Comparison of ENCODE assay signal across 30 cellular contexts in genomic region chr7:130322615-130323014, GRCh38. TPM values are rescaled to one million over a fixed set of nuclear protein-coding genes. Genes with fewer than 3 reads are reported as not detected.
DNase-seq lines count a peak whose midpoint lies in the region; ATAC-seq and TF ChIP-seq lines count a peak whose summit lies in the region.
"Had no signal": no experiment of that assay in that cellular context is flagged by ENCODE, and none has a peak within 500 bp of the region (broad histone marks: within the 10 kb centered on the region; RNA-seq: fewer than 3 reads in every experiment).

No MANE protein-coding gene starts in this region.

- TF ChIP-seq CTCF in RWPE2 (IDR thresholded peaks at IDR 0.05; ENCODE audit: poor library complexity, severe bottlenecking) (no peak), thyroid gland (IDR thresholded peaks at IDR 0.05) (no peak)

- WGBS in thyroid gland, 2 donors = 89 to 94% methylated on average over 7 of the region's 7 CpGs

- no peaks in the 10 kb centered on the region for H3K27me3 ChIP-seq in RWPE2 (ENCODE audit: insufficient read depth, poor library complexity, severe bottlenecking)
- H3K27me3 ChIP-seq in thyroid gland = no peaks in the 10 kb centered on the region
- H3K27me3 ChIP-seq: left lung, Peyer's patch had no signal

- no peaks in the 10 kb centered on the region for H3K9me3 ChIP-seq in RWPE2 (ENCODE audit: severe bottlenecking)
- no peaks in the 10 kb centered on the region for H3K9me3 ChIP-seq in thyroid gland
- H3K9me3 ChIP-seq: A549, left lung, Peyer's patch had no signal

- ATAC-seq in RWPE2 (ENCODE audit: low read depth) (0 out of 3 replicates have a peak, but pooled peaks have one; percentile 23), HG02759 (IDR thresholded peaks at IDR 0.05; ENCODE audit: unreplicated experiment) (no peak)
- ATAC-seq: A549, left lung had no signal

- H3K4me3 ChIP-seq in RWPE2 (ENCODE audit: severe bottlenecking) = no peak overlapping the region
- no peak overlapping the region for H3K4me3 ChIP-seq in thyroid gland (replicated peaks in 1 of 3)
- H3K4me3 ChIP-seq: A549, left lung, Peyer's patch had no signal

- H3K27ac ChIP-seq in RWPE2 (ENCODE audit: poor library complexity, severe bottlenecking) (no peak overlapping the region), thyroid gland (no peak overlapping the region)
- H3K27ac ChIP-seq: A549, left lung, Peyer's patch had no signal

- H3K4me1 ChIP-seq in RWPE2 (ENCODE audit: insufficient read depth, poor library complexity, severe bottlenecking) (no peaks in the 10 kb centered on the region), thyroid gland (no peaks in the 10 kb centered on the region)
- H3K4me1 ChIP-seq: A549, left lung, Peyer's patch had no signal

- intact Hi-C loops in thyroid gland (cut with DNase I) = no loop called here

- no peak for TF ChIP-seq POLR2A in thyroid gland (IDR thresholded peaks at IDR 0.05)

- DNase-seq in NCI-H748 (lab: John Stamatoyannopoulos, UW; ENCODE audit: unreplicated experiment) (peak; percentile 50), NCI-H748 treated with DMSO at 0.1 percent for 48 hours (lab: John Stamatoyannopoulos, UW) (no peak), RWPE2 (ENCODE audit: low spot score) (no peak), islet precursor cell (peak; percentile 92), NK-92 (lab: John Stamatoyannopoulos, UW; ENCODE audit: unreplicated experiment) (no peak), iPS-NIHi7 (ENCODE audit: extremely low spot score) (no peak), thyroid gland (no peak)
- DNase-seq: activated CD4-positive, alpha-beta T cell treated with anti-CD3 and anti-CD28 coated beads, Interleukin-2, amount 10 ng/mL, durations not matched to agents 24 days and 14 days; activated CD8-positive, alpha-beta memory T cell treated with anti-CD3 and anti-CD28 coated beads for 24 hours; activated T-cell treated with anti-CD3 and anti-CD28 coated beads for 4 hours; amygdala; Calu3; glutamatergic neuron; H9; KG1; left lung; MM.1S; NCI-H1436; NCI-H2107; NCI-H510A; Peyer's patch; right cardiac atrium; stimulated activated CD4-positive, alpha-beta T cell treated with anti-CD3 and anti-CD28 coated beads, Interleukin-1b, Interleukin-23, amount 100 ng/mL, for 48 hours; stimulated activated naive CD4-positive, alpha-beta T cell treated with Interleukin-2 at 50 U/mL for 16 hours; T1000 had no signal

- H3K36me3 ChIP-seq in RWPE2 (ENCODE audit: low read depth) = peaks cover 55% of the 10 kb centered on the region
- no peaks in the 10 kb centered on the region for H3K36me3 ChIP-seq in thyroid gland
- H3K36me3 ChIP-seq: left lung, Peyer's patch had no signal

RNA-seq across cellular contexts. Expression of gene CPA5, which starts 22.0 kb away (rescaled TPM):
- total RNA-seq in thyroid gland = not detected
- total RNA-seq: Calu3, endothelial cell of umbilical vein, H9, left lung, Peyer's patch, right cardiac atrium, SK-MEL-5, temporal lobe had no signal

RNA-seq across cellular contexts. Expression of gene CPA4, which starts 29.7 kb away (rescaled TPM):
- not detected for total RNA-seq in thyroid gland
- total RNA-seq: activated CD4-positive, alpha-beta T cell treated with anti-CD3 and anti-CD28 coated beads, Interleukin-2, amount 10 ng/mL, durations not matched to agents 24 days and 14 days; Calu3; endothelial cell of umbilical vein; H9; Peyer's patch; temporal lobe had no signal

RNA-seq across cellular contexts. Expression of gene CPA2, which starts 56.0 kb away (rescaled TPM):
- total RNA-seq in thyroid gland = not detected
- total RNA-seq: Calu3, endothelial cell of umbilical vein, H9, left lung, SK-MEL-5, temporal lobe had no signal

RNA-seq across cellular contexts. Expression of gene CPA1, which starts 57.7 kb away (rescaled TPM):
- total RNA-seq in thyroid gland = 1 to 10 TPM in 1 of 4 donors, not detected in 3; 1.3 TPM
- total RNA-seq: activated CD4-positive, alpha-beta T cell treated with anti-CD3 and anti-CD28 coated beads, Interleukin-2, amount 10 ng/mL, durations not matched to agents 24 days and 14 days; Calu3; endothelial cell of umbilical vein; H9; Peyer's patch; SK-MEL-5; temporal lobe had no signal

Comparison
In these comparisons a context has a peak if more than half of its experiments do, and no peak if none do; other contexts are left out.
1. DNase-seq: peak in NCI-H748 (single experiment) and islet precursor cell (single experiment); none in NCI-H748 treated with DMSO at 0.1 percent for 48 hours (single experiment), RWPE2 (single experiment), NK-92 (single experiment), iPS-NIHi7 (single experiment) and thyroid gland (0 of 2).